In the genomic region with DNA sequence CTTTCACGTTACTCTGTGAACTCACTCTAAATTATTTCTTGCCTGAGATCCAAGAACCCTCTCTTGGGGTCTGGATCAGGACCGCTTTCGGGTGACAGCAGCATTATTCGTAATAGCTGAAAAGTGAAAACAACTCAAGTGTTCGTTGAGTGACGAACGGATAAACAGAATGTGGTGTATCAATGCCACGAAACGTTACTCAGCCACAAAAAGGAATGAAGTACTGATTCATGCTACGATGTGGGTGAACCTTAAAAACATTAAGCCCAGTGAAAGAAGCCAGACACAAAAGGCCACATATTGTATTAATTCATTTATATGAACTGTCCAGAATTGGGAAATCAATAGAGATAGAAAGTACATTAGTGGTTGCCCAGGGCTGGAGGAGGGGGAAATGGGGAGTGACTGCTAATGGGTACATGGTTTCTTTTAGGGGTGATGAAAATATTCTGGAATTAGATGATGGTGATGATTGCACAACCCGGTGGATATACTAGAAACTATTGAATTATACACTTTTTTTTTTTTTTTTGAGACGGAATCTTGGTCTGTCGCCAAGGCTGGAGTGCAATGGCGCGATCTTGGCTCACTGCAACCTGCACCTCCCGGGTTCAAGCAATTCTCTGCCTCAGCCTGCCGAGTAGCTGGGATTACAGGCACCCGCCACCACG, we compare ENCODE assay signal across 17 cellular contexts. TPM values are rescaled to one million over a fixed set of nuclear protein-coding genes. Genes with fewer than 3 reads are reported as not detected.
DNase-seq lines count a peak whose midpoint lies in the region; TF ChIP-seq lines count a peak whose summit lies in the region.
"Had no signal": no experiment of that assay in that cellular context is flagged by ENCODE, and none has a peak within 500 bp of the region (broad histone marks: within the 10 kb centered on the region; RNA-seq: fewer than 3 reads in every experiment).

No MANE protein-coding gene starts in this region.

- H3K27ac ChIP-seq in hepatocyte (peak overlapping the region; percentile 35), suprapubic skin (peak overlapping the region; percentile 52), thyroid gland (no peak overlapping the region)
- H3K27ac ChIP-seq: cardiac muscle cell had no signal

- TF ChIP-seq EP300 in suprapubic skin (IDR thresholded peaks at IDR 0.05) = no peak

- H3K4me3 Mint-ChIP-seq in HFFc6 = peak overlapping the region; percentile 38
- no peak overlapping the region for H3K4me3 Mint-ChIP-seq in chondrocyte (ENCODE audit: unreplicated experiment)
- H3K4me3 Mint-ChIP-seq: stimulated activated naive B cell treated with anti-CD40 and anti-IgM and Interleukin-4, amounts not matched to agents 10 μg/mL and 1 μg/mL and 100 μg/mL, for 72 hours had no signal

- no peaks in the 10 kb centered on the region for H3K27me3 ChIP-seq in hepatocyte
- peaks cover 14% of the 10 kb centered on the region for H3K27me3 ChIP-seq in suprapubic skin
- H3K27me3 ChIP-seq in thyroid gland = no peaks in the 10 kb centered on the region
- no peaks in the 10 kb centered on the region for H3K27me3 ChIP-seq in H7 (ENCODE audit: control insufficient read depth, insufficient read depth, low read length)
- H3K27me3 ChIP-seq: cardiac muscle cell had no signal

- no peaks in the 10 kb centered on the region for H3K36me3 Mint-ChIP-seq in HFFc6 (ENCODE audit: low read depth)
- H3K36me3 Mint-ChIP-seq in chondrocyte (ENCODE audit: low read depth) = peaks cover 7% of the 10 kb centered on the region
- H3K36me3 Mint-ChIP-seq: stimulated activated naive B cell treated with anti-CD40 and anti-IgM and Interleukin-4, amounts not matched to agents 10 μg/mL and 1 μg/mL and 100 μg/mL, for 72 hours had no signal

- H3K27ac Mint-ChIP-seq in HFFc6 (no peak overlapping the region), chondrocyte (ENCODE audit: unreplicated experiment) (peak overlapping the region; percentile 80)
- H3K27ac Mint-ChIP-seq: stimulated activated naive B cell treated with anti-CD40 and anti-IgM and Interleukin-4, amounts not matched to agents 10 μg/mL and 1 μg/mL and 100 μg/mL, for 72 hours had no signal

- H3K9me3 Mint-ChIP-seq in HFFc6 (no peaks in the 10 kb centered on the region), chondrocyte (ENCODE audit: low read depth) (no peaks in the 10 kb centered on the region)

- no peak for TF ChIP-seq CTCF in HFFc6 (IDR thresholded peaks at IDR 0.05)
- TF ChIP-seq CTCF in chondrocyte (IDR thresholded peaks at IDR 0.05) = no peak
- no peak for TF ChIP-seq CTCF in hepatocyte (IDR thresholded peaks at IDR 0.05; ENCODE audit: poor library complexity)
- no peak for TF ChIP-seq CTCF in suprapubic skin (IDR thresholded peaks at IDR 0.05)
- no peak for TF ChIP-seq CTCF in thyroid gland (IDR thresholded peaks at IDR 0.05)

- H3K9me3 ChIP-seq in hepatocyte (ENCODE audit: low read depth) (no peaks in the 10 kb centered on the region), suprapubic skin (no peaks in the 10 kb centered on the region), thyroid gland (no peaks in the 10 kb centered on the region)

- H3K4me2 ChIP-seq in hepatocyte = no peak overlapping the region

- H4K20me1 ChIP-seq in hepatocyte (ENCODE audit: insufficient read depth, poor library complexity, severe bottlenecking) = no peaks in the 10 kb centered on the region

- H3K4me1 ChIP-seq in hepatocyte (ENCODE audit: insufficient read depth) (peaks cover 3% of the 10 kb centered on the region), suprapubic skin (peaks cover 17% of the 10 kb centered on the region), thyroid gland (peaks cover 0 to 10% of the 10 kb centered on the region in 2 donors)

- H3K36me3 ChIP-seq in hepatocyte (replicated peaks; ENCODE audit: insufficient read depth, low read depth) (no peaks in the 10 kb centered on the region), suprapubic skin (no peaks in the 10 kb centered on the region), thyroid gland (no peaks in the 10 kb centered on the region), H7 (replicated peaks; ENCODE audit: control insufficient read depth, insufficient read depth, low read length) (no peaks in the 10 kb centered on the region; the same call in 1 of the 2 replicates)
- H3K36me3 ChIP-seq: cardiac muscle cell had no signal

- no peaks in the 10 kb centered on the region for H3K9me2 ChIP-seq in hepatocyte (replicated peaks; ENCODE audit: insufficient read depth)

- H2AFZ ChIP-seq in hepatocyte = no peak overlapping the region

- WGBS in hepatocyte (ENCODE audit: low lambda C conversion rate, missing lambda C conversion rate) = 94% methylated on average over 19 of the region's 19 CpGs
- 56% methylated on average over 19 of the region's 19 CpGs for WGBS in suprapubic skin
- WGBS in thyroid gland, 2 donors = 70 to 75% methylated on average over 19 of the region's 19 CpGs

- peaks cover 11% of the 10 kb centered on the region for H3K79me2 ChIP-seq in hepatocyte

- intact Hi-C loops in thyroid gland (cut with DNase I) = no loop called here

- no peak overlapping the region for H3K4me3 ChIP-seq in hepatocyte
- H3K4me3 ChIP-seq in suprapubic skin = no peak overlapping the region
- H3K4me3 ChIP-seq in thyroid gland (replicated peaks in 1 of 3) = no peak overlapping the region
- no peak overlapping the region for H3K4me3 ChIP-seq in H7 (ENCODE audit: insufficient read depth, low read depth, low read length)
- H3K4me3 ChIP-seq: cardiac muscle cell had no signal

- peak; percentile 42 for DNase-seq in HFFc6
- DNase-seq in chondrocyte (ENCODE audit: low spot score) = no peak
- no peak for DNase-seq in hepatocyte (ENCODE audit: low spot score)
- peak; percentile 68 to 79 for DNase-seq in suprapubic skin (ENCODE audit: low spot score in 2 of 2)
- no peak for DNase-seq in thyroid gland
- DNase-seq in T-helper 9 cell = no peak
- DNase-seq in HuH-7.5 (ENCODE audit: low spot score) = no peak
- no peak for DNase-seq in H7
- DNase-seq: activated gamma-delta T cell treated with Interleukin-2 at 50 U/mL for 16 hours; GF-D8; KBM-7; midbrain; NCI-H187 treated with DMSO at 0.1 percent for 48 hours; NCI-H748 treated with DMSO at 0.1 percent for 48 hours; stimulated activated CD4-positive, alpha-beta T cell treated with anti-CD3 and anti-CD28 coated beads, Interleukin-4, amount 100 ng/mL, for 1 hour; stimulated activated naive B cell treated with anti-CD40 and anti-IgM and Interleukin-4, amounts not matched to agents 10 μg/mL and 1 μg/mL and 100 μg/mL, for 72 hours had no signal

- TF ChIP-seq POLR2A in suprapubic skin (IDR thresholded peaks at IDR 0.05) = no peak
- TF ChIP-seq POLR2A in thyroid gland (IDR thresholded peaks at IDR 0.05) = no peak

- H3K4me1 Mint-ChIP-seq in HFFc6 (ENCODE audit: low read depth) (peaks cover 40% of the 10 kb centered on the region), chondrocyte (ENCODE audit: low read depth) (peaks cover 84% of the 10 kb centered on the region)
- H3K4me1 Mint-ChIP-seq: stimulated activated naive B cell treated with anti-CD40 and anti-IgM and Interleukin-4, amounts not matched to agents 10 μg/mL and 1 μg/mL and 100 μg/mL, for 72 hours had no signal

- H3K27me3 Mint-ChIP-seq in HFFc6 (ENCODE audit: insufficient read depth) = peaks cover 33% of the 10 kb centered on the region
- no peaks in the 10 kb centered on the region for H3K27me3 Mint-ChIP-seq in chondrocyte (ENCODE audit: low read depth)

RNA-seq across cellular contexts. Expression of a gene that starts 8.4 kb away (rescaled TPM):
- under 1 TPM in 1 of 6 experiments, not detected in 5; 0.05 TPM for total RNA-seq in HFFc6 (2021; fragmentation: NEBNext Ultra II Directional; extraction: Animal tissue kit (Norgen Biotek cat#: 25700))
- 88.7 to 165 TPM (median 91.5 TPM) in 3 replicates for total RNA-seq in chondrocyte
- 22.5 and 26.1 TPM in 2 replicates for total RNA-seq in hepatocyte
- 25.4 and 27.4 TPM in 2 replicates for polyA plus RNA-seq in hepatocyte
- total RNA-seq in suprapubic skin = 10 to 100 TPM in 1 of 4 donors, 1 to 10 TPM in 3; 4.3 to 14.4 (median 7.0) TPM
- total RNA-seq in thyroid gland = 10 to 100 TPM in 3 of 4 donors, 1 to 10 TPM in 1; 4.4 to 41.2 (median 16.2) TPM
- total RNA-seq in H7 (2014; rRNA removed; shearing (Covaris generic)) = 14.3 and 15.4 TPM in 2 replicates

Comparison
In these comparisons a context has a peak if more than half of its experiments do, and no peak if none do; other contexts are left out.
1. DNase-seq: peak in HFFc6 (single experiment) and suprapubic skin (2 of 2); none in chondrocyte (single experiment), hepatocyte (single experiment), thyroid gland (0 of 2), T-helper 9 cell (single experiment), HuH-7.5 (single experiment) and H7 (single experiment).
2. H3K27ac ChIP-seq: peak in hepatocyte (single experiment) and suprapubic skin (single experiment); none in thyroid gland (0 of 3).
3. RNA of a gene that starts 8.4 kb away (total RNA-seq): 88.7 to 165 TPM in chondrocyte, 22.5 to 26.1 TPM in hepatocyte, 4.4 to 41.2 TPM in thyroid gland, 14.3 to 15.4 TPM in H7 and 4.3 to 14.4 TPM in suprapubic skin; 0.05 TPM in HFFc6; every median in the first group is over 4 times any median in the second.